Comparison of ENCODE assay signal across 8 cellular contexts in genomic region chr16:1614226-1615102, GRCh38. TPM values are rescaled to one million over a fixed set of nuclear protein-coding genes. Genes with fewer than 3 reads are reported as not detected.
A peak's percentile ranks its signal among the peaks of the same experiment; 100 is the strongest.
DNase-seq lines count a peak whose midpoint lies in the region; ATAC-seq, FAIRE-seq and TF ChIP-seq lines count a peak whose summit lies in the region.

No MANE protein-coding gene starts in this region.

- peak overlapping the region; percentile 87 for H3K4me3 Mint-ChIP-seq in astrocyte (ENCODE audit: unreplicated experiment)

- H3K27me3 Mint-ChIP-seq in astrocyte (ENCODE audit: low read depth, unreplicated experiment) = no peaks in the 10 kb centered on the region

- no peak for FAIRE-seq in astrocyte (lab: Jason Lieb, UNC)

- H3K4me1 Mint-ChIP-seq in astrocyte (ENCODE audit: low read depth, unreplicated experiment) = peaks cover 10% of the 10 kb centered on the region

- H3K27ac ChIP-seq in astrocyte (ENCODE audit: low read depth, low read length) = peak overlapping the region; percentile 48
- H3K27ac ChIP-seq in iPS-20b (ENCODE audit: low read length) = no peak overlapping the region

- H3K9me3 ChIP-seq in astrocyte (ENCODE audit: insufficient read depth, low read depth, low read length) (no peaks in the 10 kb centered on the region), iPS-20b (ENCODE audit: insufficient read depth, low read depth, low read length) (no peaks in the 10 kb centered on the region)

- peak overlapping the region; percentile 32 for H2AFZ ChIP-seq in astrocyte (ENCODE audit: low read depth, low read length)

- peaks cover 12% of the 10 kb centered on the region for H3K36me3 ChIP-seq in astrocyte (ENCODE audit: insufficient read depth, low read length)
- H3K36me3 ChIP-seq in iPS-20b (ENCODE audit: insufficient read depth, low read depth, low read length) = peaks cover 35% of the 10 kb centered on the region; the same call in 1 of the 2 replicates

- DNase-seq in GM03348 (ENCODE audit: low spot score) = peak; percentile 81
- peak; percentile 16 for DNase-seq in NAMALWA (ENCODE audit: low spot score)
- DNase-seq in astrocyte (ENCODE audit: low read depth) = no peak
- peak; percentile 31 for DNase-seq in stimulated activated CD4-positive, alpha-beta T cell treated with anti-CD3 and anti-CD28 coated beads, Interleukin-4, amount 100 ng/mL, for 1 hour
- DNase-seq in SHP77 (lab: John Stamatoyannopoulos, UW) = no peak
- DNase-seq in NCI-H510A (lab: John Stamatoyannopoulos, UW) = no peak

- H3K4me3 ChIP-seq in astrocyte (ENCODE audit: insufficient read depth, low read depth, low read length) = peak overlapping the region; percentile 68
- peak overlapping the region; percentile 75 for H3K4me3 ChIP-seq in iPS-20b (ENCODE audit: low read length)

- H3K79me2 ChIP-seq in astrocyte (ENCODE audit: insufficient read depth, low read length) = peaks cover 69% of the 10 kb centered on the region

- ATAC-seq in HG03354 (IDR thresholded peaks at IDR 0.05; ENCODE audit: poor library complexity, severe bottlenecking, unreplicated experiment) = no peak

- H3K9ac ChIP-seq in astrocyte (ENCODE audit: low read length) = peak overlapping the region; percentile 88
- H3K9ac ChIP-seq in iPS-20b (ENCODE audit: low read depth, low read length) = peak overlapping the region; percentile 80; the same call in 1 of the 2 replicates

- H3K9me3 Mint-ChIP-seq in astrocyte (ENCODE audit: unreplicated experiment) = no peaks in the 10 kb centered on the region

- H3K27ac Mint-ChIP-seq in astrocyte (ENCODE audit: unreplicated experiment) = no peak overlapping the region

- peaks cover 47% of the 10 kb centered on the region for H4K20me1 ChIP-seq in astrocyte (ENCODE audit: insufficient read depth, low read length)

- H3K27me3 ChIP-seq in astrocyte (ENCODE audit: insufficient read depth, low read length) = no peaks in the 10 kb centered on the region
- H3K27me3 ChIP-seq in iPS-20b (ENCODE audit: insufficient read depth, low read length) = peaks cover 18% of the 10 kb centered on the region

- H3K4me1 ChIP-seq in astrocyte (ENCODE audit: insufficient read depth, low read length) (peaks cover 37% of the 10 kb centered on the region), iPS-20b (ENCODE audit: insufficient read depth, low read length) (peaks cover 6% of the 10 kb centered on the region; the same call in 1 of the 2 replicates)

- no peak for TF ChIP-seq CTCF in astrocyte (IDR thresholded peaks at IDR 0.05; ENCODE audit: insufficient read depth, low read depth, low read length)

- peaks cover 9% of the 10 kb centered on the region for H3K36me3 Mint-ChIP-seq in astrocyte (ENCODE audit: low read depth, unreplicated experiment)

- H3K4me2 ChIP-seq in astrocyte (ENCODE audit: low read length) = peak overlapping the region; percentile 99

RNA-seq across cellular contexts. Expression of gene CRAMP1, which starts 2.3 kb away (rescaled TPM):
- total RNA-seq in astrocyte = 15.7 and 18.0 TPM in 2 replicates

RNA-seq across cellular contexts. Expression of gene IFT140, which starts 2.6 kb away (rescaled TPM):
- 15.7 and 16.3 TPM in 2 replicates for total RNA-seq in astrocyte

Comparison
In these comparisons a context has a peak if more than half of its experiments do, and no peak if none do; other contexts are left out.
1. DNase-seq: peak in GM03348 (single experiment), NAMALWA (single experiment) and stimulated activated CD4-positive, alpha-beta T cell treated with anti-CD3 and anti-CD28 coated beads, Interleukin-4, amount 100 ng/mL, for 1 hour (single experiment); none in astrocyte (single experiment), SHP77 (0 of 2) and NCI-H510A (single experiment).